1 cellular context compared by ENCODE assay signal in genomic region chr2:30549096-30549495, GRCh38.
TF ChIP-seq lines count a peak whose summit lies in the region.

No MANE protein-coding gene starts in this region.

TF ChIP-seq in K562, 482 proteins besides CTCF, POLR2A, EP300 and RAD21 (continued from another document):
- TF ChIP-seq, protein P1, sequence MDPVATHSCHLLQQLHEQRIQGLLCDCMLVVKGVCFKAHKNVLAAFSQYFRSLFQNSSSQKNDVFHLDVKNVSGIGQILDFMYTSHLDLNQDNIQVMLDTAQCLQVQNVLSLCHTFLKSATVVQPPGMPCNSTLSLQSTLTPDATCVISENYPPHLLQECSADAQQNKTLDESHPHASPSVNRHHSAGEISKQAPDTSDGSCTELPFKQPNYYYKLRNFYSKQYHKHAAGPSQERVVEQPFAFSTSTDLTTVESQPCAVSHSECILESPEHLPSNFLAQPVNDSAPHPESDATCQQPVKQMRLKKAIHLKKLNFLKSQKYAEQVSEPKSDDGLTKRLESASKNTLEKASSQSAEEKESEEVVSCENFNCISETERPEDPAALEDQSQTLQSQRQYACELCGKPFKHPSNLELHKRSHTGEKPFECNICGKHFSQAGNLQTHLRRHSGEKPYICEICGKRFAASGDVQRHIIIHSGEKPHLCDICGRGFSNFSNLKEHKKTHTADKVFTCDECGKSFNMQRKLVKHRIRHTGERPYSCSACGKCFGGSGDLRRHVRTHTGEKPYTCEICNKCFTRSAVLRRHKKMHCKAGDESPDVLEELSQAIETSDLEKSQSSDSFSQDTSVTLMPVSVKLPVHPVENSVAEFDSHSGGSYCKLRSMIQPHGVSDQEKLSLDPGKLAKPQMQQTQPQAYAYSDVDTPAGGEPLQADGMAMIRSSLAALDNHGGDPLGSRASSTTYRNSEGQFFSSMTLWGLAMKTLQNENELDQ (CRISPR knock-in tag; IDR thresholded peaks at IDR 0.05; ENCODE audit: borderline replicate concordance) = no peak
- TF ChIP-seq ZNF431 (CRISPR knock-in tag; IDR thresholded peaks at IDR 0.05) = no peak
- no peak for TF ChIP-seq MAZ (CRISPR knock-in tag; conservative IDR thresholded peaks at IDR 0.05 in 1 of 2, IDR thresholded peaks at IDR 0.05 in 1 of 2)
- TF ChIP-seq ZNF316 (IDR thresholded peaks at IDR 0.05) = peak; percentile 52; the same call in 1 of the 2 replicates
- TF ChIP-seq HOXB6 (CRISPR knock-in tag; IDR thresholded peaks at IDR 0.05; ENCODE audit: borderline replicate concordance) = no peak
- no peak for TF ChIP-seq ZNF766 (CRISPR knock-in tag; conservative IDR thresholded peaks at IDR 0.05)
- no peak for TF ChIP-seq TAF7 (tag; IDR thresholded peaks at IDR 0.05)
- no peak for TF ChIP-seq ZNF408 (CRISPR knock-in tag; IDR thresholded peaks at IDR 0.05; ENCODE audit: low read depth)
- TF ChIP-seq KHSRP (IDR thresholded peaks at IDR 0.05) = no peak
- TF ChIP-seq MAFF (IDR thresholded peaks at IDR 0.05; ENCODE audit: low read length) = peak; percentile 23; the same call in 1 of the 2 replicates
- no peak for TF ChIP-seq NEUROD1 (IDR thresholded peaks at IDR 0.05; ENCODE audit: borderline replicate concordance, low read depth, low read length, partially characterized antibody)
- no peak for TF ChIP-seq U2AF1 (optimal IDR thresholded peaks at IDR 0.05; ENCODE audit: low read depth, low read length)
- no peak for TF ChIP-seq NFE2 (IDR thresholded peaks at IDR 0.05; ENCODE audit: low read depth)
- no peak for TF ChIP-seq NR2F6 (CRISPR knock-in tag; IDR thresholded peaks at IDR 0.05)
- TF ChIP-seq CBFA2T2 (conservative IDR thresholded peaks at IDR 0.05) = no peak
- no peak for TF ChIP-seq PPARD (CRISPR knock-in tag; IDR thresholded peaks at IDR 0.05)
- TF ChIP-seq DMBX1 (CRISPR knock-in tag; IDR thresholded peaks at IDR 0.05; ENCODE audit: borderline replicate concordance) = no peak
- no peak for TF ChIP-seq SMAD2 (IDR thresholded peaks at IDR 0.05; ENCODE audit: low read depth, low read length)
- no peak for TF ChIP-seq NFXL1 (CRISPR knock-in tag; IDR thresholded peaks at IDR 0.05)
- no peak for TF ChIP-seq ZNF586 (CRISPR knock-in tag; conservative IDR thresholded peaks at IDR 0.05)
- TF ChIP-seq CTBP1 (IDR thresholded peaks at IDR 0.05; ENCODE audit: borderline replicate concordance) = no peak
- no peak for TF ChIP-seq TEAD1 (CRISPR knock-in tag; IDR thresholded peaks at IDR 0.05)
- no peak for TF ChIP-seq HIVEP1 (CRISPR knock-in tag; IDR thresholded peaks at IDR 0.05)
- no peak for TF ChIP-seq ATF4 (CRISPR knock-in tag; IDR thresholded peaks at IDR 0.05)
- no peak for TF ChIP-seq EZH2 (IDR thresholded peaks at IDR 0.05; ENCODE audit: borderline replicate concordance, low read depth, low read length)
- TF ChIP-seq NCOA1 (IDR thresholded peaks at IDR 0.05; ENCODE audit: low read depth) = no peak
- TF ChIP-seq C11orf30 (IDR thresholded peaks at IDR 0.05; ENCODE audit: low read depth) = 0 out of 2 replicates have a peak, but pooled peaks have one; percentile 16
- no peak for TF ChIP-seq TGIF2 (CRISPR knock-in tag; IDR thresholded peaks at IDR 0.05)
- no peak for TF ChIP-seq SMARCC2 (IDR thresholded peaks at IDR 0.05; ENCODE audit: low read depth)
- no peak for TF ChIP-seq ZNF780A (CRISPR knock-in tag; IDR thresholded peaks at IDR 0.05)
